Comparison of ENCODE assay signal across 13 cellular contexts in the genomic region with DNA sequence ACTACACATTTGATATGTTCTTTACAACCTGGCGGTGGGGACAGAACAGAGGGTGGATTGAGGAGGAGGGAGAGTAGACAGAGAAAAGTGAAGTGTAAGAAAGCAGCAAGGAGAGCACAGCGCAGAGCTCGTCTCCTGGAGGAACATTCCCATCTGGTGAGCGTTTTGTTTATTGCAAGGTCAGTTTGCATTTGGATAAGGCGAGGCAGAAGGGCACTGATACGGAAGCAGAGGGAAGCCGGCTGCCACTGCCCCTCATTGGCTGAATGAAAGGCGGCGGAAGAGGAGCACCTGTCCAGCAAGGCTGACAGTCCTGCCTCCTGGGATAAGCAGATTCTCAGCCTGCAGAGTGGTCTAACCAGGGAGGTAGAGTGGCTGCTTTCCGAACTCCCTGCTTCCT.
DNase-seq lines count a peak whose midpoint lies in the region; ATAC-seq and TF ChIP-seq lines count a peak whose summit lies in the region.
"Had no signal": no experiment of that assay in that cellular context is flagged by ENCODE, and none has a peak within 500 bp of the region (broad histone marks: within the 10 kb centered on the region; RNA-seq: fewer than 3 reads in every experiment).

No MANE protein-coding gene starts in this region.

- no peaks in the 10 kb centered on the region for H3K9me3 Mint-ChIP-seq in stimulated activated memory B cell treated with anti-CD40 and anti-IgM and Interleukin-4, amounts not matched to agents 10 μg/mL and 1 μg/mL and 100 μg/mL, for 72 hours
- H3K9me3 Mint-ChIP-seq in activated T-helper 2 cell treated with anti-CD3 and anti-CD28 coated beads, Interferon-gamma antibody, Interleukin-2, Interleukin-4, amounts not matched to agents 10 μg/mL and 5 μg/mL and 100 μg/mL, durations not matched to agents 14 hours and 24 hours and 36 hours = peaks cover 8% of the 10 kb centered on the region
- H3K9me3 Mint-ChIP-seq: activated CD4-positive, alpha-beta memory T cell treated with anti-CD3 and anti-CD28 coated beads, Interleukin-2, amount 10 ng/mL, durations not matched to agents 7 days and 5 days; activated naive CD8-positive, alpha-beta T cell treated with anti-CD3 and anti-CD28 coated beads for 36 hours had no signal

- intact Hi-C loops in heart right ventricle (cut with DNase I) (no loop called here), psoas muscle (cut with DNase I) (no loop called here)
- intact Hi-C loops in activated T-helper 2 cell treated with anti-CD3 and anti-CD28 coated beads, Interferon-gamma antibody, Interleukin-2, Interleukin-4, amounts not matched to agents 10 μg/mL and 5 μg/mL and 100 μg/mL, durations not matched to agents 14 hours and 24 hours and 36 hours (cut with micrococcal nuclease) = no loop called here

- no peak overlapping the region for H3K4me3 Mint-ChIP-seq in stimulated activated memory B cell treated with anti-CD40 and anti-IgM and Interleukin-4, amounts not matched to agents 10 μg/mL and 1 μg/mL and 100 μg/mL, for 72 hours
- H3K4me3 Mint-ChIP-seq in activated T-helper 2 cell treated with anti-CD3 and anti-CD28 coated beads, Interferon-gamma antibody, Interleukin-2, Interleukin-4, amounts not matched to agents 10 μg/mL and 5 μg/mL and 100 μg/mL, durations not matched to agents 14 hours and 24 hours and 36 hours (ENCODE audit: low read depth) = no peak overlapping the region
- H3K4me3 Mint-ChIP-seq: activated CD4-positive, alpha-beta memory T cell treated with anti-CD3 and anti-CD28 coated beads, Interleukin-2, amount 10 ng/mL, durations not matched to agents 7 days and 5 days; activated naive CD8-positive, alpha-beta T cell treated with anti-CD3 and anti-CD28 coated beads for 36 hours had no signal

- H3K27me3 Mint-ChIP-seq in stimulated activated memory B cell treated with anti-CD40 and anti-IgM and Interleukin-4, amounts not matched to agents 10 μg/mL and 1 μg/mL and 100 μg/mL, for 72 hours = no peaks in the 10 kb centered on the region
- H3K27me3 Mint-ChIP-seq in activated T-helper 2 cell treated with anti-CD3 and anti-CD28 coated beads, Interferon-gamma antibody, Interleukin-2, Interleukin-4, amounts not matched to agents 10 μg/mL and 5 μg/mL and 100 μg/mL, durations not matched to agents 14 hours and 24 hours and 36 hours (ENCODE audit: low read depth) = no peaks in the 10 kb centered on the region
- H3K27me3 Mint-ChIP-seq: activated CD4-positive, alpha-beta memory T cell treated with anti-CD3 and anti-CD28 coated beads, Interleukin-2, amount 10 ng/mL, durations not matched to agents 7 days and 5 days; activated naive CD8-positive, alpha-beta T cell treated with anti-CD3 and anti-CD28 coated beads for 36 hours had no signal

- H3K4me3 ChIP-seq in adipocyte (ENCODE audit: low read length) (no peak overlapping the region), heart right ventricle (no peak overlapping the region), psoas muscle (no peak overlapping the region)
- H3K4me3 ChIP-seq: lower lobe of right lung had no signal

- H3K27ac ChIP-seq in heart right ventricle (no peak overlapping the region), psoas muscle (no peak overlapping the region)
- H3K27ac ChIP-seq: lower lobe of right lung had no signal

- 48 to 71% methylated on average over 8 to 10 of the region's 10 CpGs for WGBS in heart right ventricle, 2 donors
- 60 to 82% (median 76%) methylated on average over 10 of the region's 10 CpGs for WGBS in psoas muscle, 3 donors

- no peaks in the 10 kb centered on the region for H3K4me1 ChIP-seq in adipocyte (ENCODE audit: control insufficient read depth, insufficient read depth, low read length)
- H3K4me1 ChIP-seq in heart right ventricle = peaks cover 0 to 6% (median 0%) of the 10 kb centered on the region in 9 donors
- H3K4me1 ChIP-seq in psoas muscle = no peaks in the 10 kb centered on the region
- H3K4me1 ChIP-seq: lower lobe of right lung had no signal

- peaks cover 32% of the 10 kb centered on the region for H3K36me3 Mint-ChIP-seq in stimulated activated memory B cell treated with anti-CD40 and anti-IgM and Interleukin-4, amounts not matched to agents 10 μg/mL and 1 μg/mL and 100 μg/mL, for 72 hours
- peaks cover 70% of the 10 kb centered on the region for H3K36me3 Mint-ChIP-seq in activated T-helper 2 cell treated with anti-CD3 and anti-CD28 coated beads, Interferon-gamma antibody, Interleukin-2, Interleukin-4, amounts not matched to agents 10 μg/mL and 5 μg/mL and 100 μg/mL, durations not matched to agents 14 hours and 24 hours and 36 hours (ENCODE audit: low read depth)

- H3K27me3 ChIP-seq in adipocyte (replicated peaks; ENCODE audit: control insufficient read depth, insufficient read depth, low read length) (no peaks in the 10 kb centered on the region), heart right ventricle (no peaks in the 10 kb centered on the region), psoas muscle (ENCODE audit: insufficient read depth in 3 of 3, low read length in 2 of 3) (no peaks in the 10 kb centered on the region)

- DNase-seq in G401 (ENCODE audit: low spot score) (peak; percentile 58), adipocyte (ENCODE audit: low read depth) (peak; percentile 48), heart right ventricle (no peak), psoas muscle (no peak)
- DNase-seq in activated T-helper 2 cell treated with anti-CD3 and anti-CD28 coated beads, Interferon-gamma antibody, Interleukin-2, Interleukin-4, amounts not matched to agents 10 μg/mL and 5 μg/mL and 100 μg/mL, durations not matched to agents 14 hours and 24 hours and 36 hours (ENCODE audit: low spot score) = no peak
- DNase-seq: activated CD4-positive, alpha-beta memory T cell treated with anti-CD3 and anti-CD28 coated beads, Interleukin-2, amount 10 ng/mL, durations not matched to agents 7 days and 5 days; activated naive CD8-positive, alpha-beta T cell treated with anti-CD3 and anti-CD28 coated beads for 36 hours; GF-D8; lower lobe of right lung; SW 1271 had no signal

- H3K9me3 ChIP-seq in adipocyte (ENCODE audit: control insufficient read depth, low read length) = no peaks in the 10 kb centered on the region
- no peaks in the 10 kb centered on the region for H3K9me3 ChIP-seq in heart right ventricle
- no peaks in the 10 kb centered on the region for H3K9me3 ChIP-seq in psoas muscle
- H3K9me3 ChIP-seq: lower lobe of right lung had no signal

- peaks cover 8% of the 10 kb centered on the region for H3K4me1 Mint-ChIP-seq in stimulated activated memory B cell treated with anti-CD40 and anti-IgM and Interleukin-4, amounts not matched to agents 10 μg/mL and 1 μg/mL and 100 μg/mL, for 72 hours
- H3K4me1 Mint-ChIP-seq in activated T-helper 2 cell treated with anti-CD3 and anti-CD28 coated beads, Interferon-gamma antibody, Interleukin-2, Interleukin-4, amounts not matched to agents 10 μg/mL and 5 μg/mL and 100 μg/mL, durations not matched to agents 14 hours and 24 hours and 36 hours (ENCODE audit: low read depth) = peaks cover 17% of the 10 kb centered on the region

- H3K9ac ChIP-seq in adipocyte (ENCODE audit: low read length) = no peak overlapping the region

- no peak overlapping the region for H3K27ac Mint-ChIP-seq in stimulated activated memory B cell treated with anti-CD40 and anti-IgM and Interleukin-4, amounts not matched to agents 10 μg/mL and 1 μg/mL and 100 μg/mL, for 72 hours
- no peak overlapping the region for H3K27ac Mint-ChIP-seq in activated T-helper 2 cell treated with anti-CD3 and anti-CD28 coated beads, Interferon-gamma antibody, Interleukin-2, Interleukin-4, amounts not matched to agents 10 μg/mL and 5 μg/mL and 100 μg/mL, durations not matched to agents 14 hours and 24 hours and 36 hours
- H3K27ac Mint-ChIP-seq: activated CD4-positive, alpha-beta memory T cell treated with anti-CD3 and anti-CD28 coated beads, Interleukin-2, amount 10 ng/mL, durations not matched to agents 7 days and 5 days; activated naive CD8-positive, alpha-beta T cell treated with anti-CD3 and anti-CD28 coated beads for 36 hours had no signal

- in situ Hi-C loops in G401 (cut with HindIII; ENCODE audit: low sequenced_read_pairs) = no loop called here

- peak in 5 of 9 donors; percentile 8 to 40 (median 32) for TF ChIP-seq CTCF in heart right ventricle (IDR thresholded peaks at IDR 0.05)
- TF ChIP-seq CTCF in psoas muscle (IDR thresholded peaks at IDR 0.05) = peak; percentile 9

- peak in 3 of 8 donors; percentile 38 to 41 (median 41) for ATAC-seq in heart right ventricle
- ATAC-seq in psoas muscle = no peak
- ATAC-seq in stimulated activated memory B cell treated with anti-CD40 and anti-IgM and Interleukin-4, amounts not matched to agents 10 μg/mL and 1 μg/mL and 100 μg/mL, for 72 hours = no peak
- no peak for ATAC-seq in GM19395 (IDR thresholded peaks at IDR 0.05; ENCODE audit: unreplicated experiment)
- ATAC-seq: HCT116, lower lobe of right lung had no signal

- no peaks in the 10 kb centered on the region for H3K36me3 ChIP-seq in adipocyte (ENCODE audit: control insufficient read depth, insufficient read depth, low read length, severe bottlenecking)
- peaks cover 0 to 7% (median 0%) of the 10 kb centered on the region in 9 donors for H3K36me3 ChIP-seq in heart right ventricle
- H3K36me3 ChIP-seq in psoas muscle (ENCODE audit: insufficient read depth in 1 of 2, low read depth in 1 of 2) = peaks cover 0 to 10% of the 10 kb centered on the region in 2 donors
- H3K36me3 ChIP-seq: lower lobe of right lung had no signal

Comparison
In these comparisons a context has a peak if more than half of its experiments do, and no peak if none do; other contexts are left out.
1. DNase-seq: peak in G401 (single experiment) and adipocyte (single experiment); none in heart right ventricle (0 of 2), psoas muscle (0 of 2) and activated T-helper 2 cell treated with anti-CD3 and anti-CD28 coated beads, Interferon-gamma antibody, Interleukin-2, Interleukin-4, amounts not matched to agents 10 μg/mL and 5 μg/mL and 100 μg/mL, durations not matched to agents 14 hours and 24 hours and 36 hours (single experiment).